Comparison of ENCODE assay signal across 24 cellular contexts in the genomic region with DNA sequence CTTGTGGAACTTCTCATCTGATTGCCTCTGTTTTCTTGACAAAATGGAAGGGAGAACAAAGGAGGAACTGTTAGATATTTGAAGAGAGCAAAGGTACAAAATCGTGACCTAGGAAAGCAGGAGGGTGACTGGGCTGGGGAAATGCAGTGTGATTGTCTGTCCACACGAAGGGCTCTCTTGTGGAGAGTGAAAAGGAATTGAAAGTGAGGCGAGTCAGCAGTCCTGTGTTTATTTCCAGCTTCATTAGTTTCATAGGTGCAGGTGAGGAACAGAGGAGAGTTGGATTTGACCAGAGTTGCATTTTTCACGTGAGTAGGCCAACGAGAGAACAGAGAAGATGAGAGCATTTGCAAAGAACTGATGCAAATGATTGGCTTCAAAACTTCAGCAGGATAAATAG.
"Had no signal": no experiment of that assay in that cellular context is flagged by ENCODE, and none has a peak within 500 bp of the region (broad histone marks: within the 10 kb centered on the region; RNA-seq: fewer than 3 reads in every experiment).

No MANE protein-coding gene starts in this region.

- DNase-seq: cortex of kidney; dorsolateral prefrontal cortex; effector CD8-positive, alpha-beta T cell; gastrocnemius medialis; heart right ventricle; hypothalamus; islet precursor cell; mammary epithelial cell; naive thymus-derived CD4-positive, alpha-beta T cell; nephron progenitor cell; psoas muscle; spleen; stimulated activated CD4-positive, alpha-beta T cell treated with anti-CD3 and anti-CD28 coated beads, Interleukin-15, amount 100 ng/mL, for 24 hours; stimulated activated CD4-positive, alpha-beta T cell treated with anti-CD3 and anti-CD28 coated beads, Interleukin-1b, Interleukin-23, amount 100 ng/mL, for 48 hours; stimulated activated CD4-positive, alpha-beta T cell treated with anti-CD3 and anti-CD28 coated beads, Interleukin-4, amount 100 ng/mL, for 24 hours; stimulated activated naive CD4-positive, alpha-beta T cell; stomach; substantia nigra; transverse colon had no signal

- H3K4me3 ChIP-seq: dorsolateral prefrontal cortex, gastrocnemius medialis, heart right ventricle, psoas muscle, spleen, stomach, thoracic aorta, transverse colon had no signal

- H3K36me3 ChIP-seq: gastrocnemius medialis, heart right ventricle, neutrophil, spleen, stomach, thoracic aorta, transverse colon had no signal

- ATAC-seq: esophagus mucosa; gastrocnemius medialis; heart right ventricle; left lobe of liver; naive thymus-derived CD4-positive, alpha-beta T cell; psoas muscle; sciatic nerve had no signal

- H3K27ac ChIP-seq: dorsolateral prefrontal cortex, gastrocnemius medialis, heart right ventricle, neutrophil, psoas muscle, spleen, stomach, thoracic aorta, transverse colon had no signal

- H3K27me3 ChIP-seq: gastrocnemius medialis, heart right ventricle, neutrophil, spleen, stomach, transverse colon had no signal

- H3K4me1 ChIP-seq: gastrocnemius medialis, heart right ventricle, psoas muscle had no signal
